Comparison of ENCODE assay signal across 8 cellular contexts in the genomic region with DNA sequence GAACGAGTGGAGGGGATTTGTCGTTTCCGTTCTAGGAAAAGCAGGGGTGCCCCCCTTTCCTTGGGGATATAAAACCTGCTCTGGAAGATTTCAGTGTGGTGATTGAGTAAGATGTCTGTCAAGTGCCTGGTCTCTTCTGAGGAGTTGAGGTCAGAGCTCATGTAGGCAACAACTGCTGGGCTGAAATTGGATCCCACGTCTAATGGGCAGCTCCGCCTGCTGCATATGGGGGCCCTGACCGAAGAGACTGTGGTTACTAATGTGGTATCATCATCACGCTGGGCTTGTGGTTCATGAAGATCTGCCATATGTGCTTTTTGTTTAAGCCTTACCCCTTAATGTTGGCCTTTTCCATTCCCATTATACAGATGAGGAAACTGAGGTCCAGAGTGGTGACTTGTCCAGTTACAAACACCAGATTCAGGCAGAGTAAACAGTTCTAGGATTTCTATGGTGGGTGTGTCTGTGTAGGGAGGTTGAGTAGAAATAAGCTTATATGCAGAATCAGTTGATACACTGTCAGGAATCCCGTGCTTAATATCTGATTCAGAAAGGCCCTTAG. TPM values are rescaled to one million over a fixed set of nuclear protein-coding genes. Genes with fewer than 3 reads are reported as not detected.
DNase-seq lines count a peak whose midpoint lies in the region; ATAC-seq and TF ChIP-seq lines count a peak whose summit lies in the region.

No MANE protein-coding gene starts in this region.

- no peaks in the 10 kb centered on the region for H3K36me3 Mint-ChIP-seq in glutamatergic neuron (ENCODE audit: unreplicated experiment)

- peak overlapping the region; percentile 97 for H3K27ac ChIP-seq in WERI-Rb-1

- in situ Hi-C loops in G401 (cut with HindIII; ENCODE audit: low sequenced_read_pairs), result no loop called here

- peak overlapping the region; percentile 99 for H3K27ac Mint-ChIP-seq in glutamatergic neuron (ENCODE audit: unreplicated experiment)

- peaks cover 6% of the 10 kb centered on the region for H3K4me1 Mint-ChIP-seq in glutamatergic neuron (ENCODE audit: low read depth, unreplicated experiment)

- H3K9me3 Mint-ChIP-seq in glutamatergic neuron (ENCODE audit: unreplicated experiment), result no peaks in the 10 kb centered on the region

- peaks cover 40% of the 10 kb centered on the region for H3K36me3 ChIP-seq in WERI-Rb-1

- TF ChIP-seq CTCF in WERI-Rb-1 (IDR thresholded peaks at IDR 0.05; ENCODE audit: low read depth, low read length) (no peak), glutamatergic neuron (IDR thresholded peaks at IDR 0.05; ENCODE audit: partially characterized antibody, unreplicated experiment) (no peak), GM10266 (IDR thresholded peaks at IDR 0.05; ENCODE audit: control insufficient read depth, insufficient read depth, low read depth, missing control alignments) (no peak)

- H3K27me3 ChIP-seq in WERI-Rb-1 (ENCODE audit: insufficient read depth, low read depth, severe bottlenecking), result no peaks in the 10 kb centered on the region

- H3K4me3 Mint-ChIP-seq in glutamatergic neuron (ENCODE audit: unreplicated experiment), result peak overlapping the region; percentile 99

- peaks cover 9% of the 10 kb centered on the region for H3K27me3 Mint-ChIP-seq in glutamatergic neuron (ENCODE audit: unreplicated experiment)

- peaks cover 3% of the 10 kb centered on the region for H3K9me3 ChIP-seq in WERI-Rb-1 (ENCODE audit: severe bottlenecking)

- peak; percentile 15 for ATAC-seq in HG02970 (IDR thresholded peaks at IDR 0.05; ENCODE audit: low FRiP score, unreplicated experiment)
- ATAC-seq in sciatic nerve, result peak; percentile 16
- no peak for ATAC-seq in HG02642 (IDR thresholded peaks at IDR 0.05; ENCODE audit: poor library complexity, unreplicated experiment)

- peak overlapping the region; percentile 87 for H3K4me3 ChIP-seq in WERI-Rb-1 (ENCODE audit: low read depth, low read length)

- intact Hi-C loops in sciatic nerve (cut with DNase I), result no loop called here

- DNase-seq in EH (ENCODE audit: low read depth) (peak; percentile 81), WERI-Rb-1 (no peak), glutamatergic neuron (no peak), sciatic nerve (ENCODE audit: low spot score) (peak; percentile 36), GM10266 (ENCODE audit: extremely low spot score) (no peak), G401 (ENCODE audit: low spot score) (no peak)

RNA-seq across cellular contexts. Expression of gene UTP11, which starts 0.6 kb away (rescaled TPM):
- 34.6 TPM for total RNA-seq in glutamatergic neuron (ENCODE audit: unreplicated experiment)
- total RNA-seq in sciatic nerve, result 32.6 TPM
- 60.5 and 134 TPM in 2 replicates for total RNA-seq in G401 (2014; rRNA removed; shearing (Covaris generic))

RNA-seq across cellular contexts. Expression of gene FHL3, which starts 7.8 kb away (rescaled TPM):
- total RNA-seq in glutamatergic neuron (ENCODE audit: unreplicated experiment), result 20.0 TPM
- 27.9 TPM for total RNA-seq in sciatic nerve
- 7.9 and 10.0 TPM in 2 replicates for total RNA-seq in G401 (2014; rRNA removed; shearing (Covaris generic))

RNA-seq across cellular contexts. Expression of gene SF3A3, which starts 23.3 kb away (rescaled TPM):
- total RNA-seq in glutamatergic neuron (ENCODE audit: unreplicated experiment) (73.0 TPM), sciatic nerve (47.9 TPM)
- total RNA-seq in G401 (2014; rRNA removed; shearing (Covaris generic)), result 115 and 149 TPM in 2 replicates

RNA-seq across cellular contexts. Expression of gene POU3F1, which starts 33.5 kb away (rescaled TPM):
- total RNA-seq in glutamatergic neuron (ENCODE audit: unreplicated experiment) (9.3 TPM), sciatic nerve (19.1 TPM)
- total RNA-seq in G401 (2014; rRNA removed; shearing (Covaris generic)), result not detected in 2 replicates

Comparison
In these comparisons a context has a peak if more than half of its experiments do, and no peak if none do; other contexts are left out.
1. DNase-seq: peak in EH (single experiment) and sciatic nerve (single experiment); none in WERI-Rb-1 (single experiment), glutamatergic neuron (single experiment), GM10266 (single experiment) and G401 (single experiment).